Comparison of ENCODE assay signal across 1 cellular context in the genomic region with DNA sequence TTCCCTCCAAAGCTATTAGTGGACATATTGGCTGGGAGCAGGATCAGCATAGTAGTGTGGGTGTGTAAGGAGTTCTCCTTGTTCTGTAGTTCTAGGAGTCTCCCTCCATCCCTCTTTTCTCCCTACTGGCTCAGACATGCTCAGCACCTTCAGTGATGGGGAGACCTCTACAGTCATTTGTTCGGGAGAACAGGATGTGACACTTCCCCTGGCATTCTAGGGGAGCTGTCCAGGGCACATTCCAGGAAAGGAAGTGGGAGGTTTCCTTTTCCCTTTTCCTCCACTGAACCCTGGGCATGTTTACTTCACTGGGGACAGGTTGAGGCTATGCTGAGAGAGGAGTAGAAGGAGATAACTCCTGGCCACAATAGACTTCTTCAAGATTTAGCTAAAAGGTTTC.
A peak's percentile ranks its signal among the peaks of the same experiment; 100 is the strongest.
TF ChIP-seq lines count a peak whose summit lies in the region.

No MANE protein-coding gene starts in this region.

TF ChIP-seq in HEK293, 187 proteins besides CTCF, POLR2A, EP300 and RAD21 (continued from another document):
- TF ChIP-seq, protein P1, sequence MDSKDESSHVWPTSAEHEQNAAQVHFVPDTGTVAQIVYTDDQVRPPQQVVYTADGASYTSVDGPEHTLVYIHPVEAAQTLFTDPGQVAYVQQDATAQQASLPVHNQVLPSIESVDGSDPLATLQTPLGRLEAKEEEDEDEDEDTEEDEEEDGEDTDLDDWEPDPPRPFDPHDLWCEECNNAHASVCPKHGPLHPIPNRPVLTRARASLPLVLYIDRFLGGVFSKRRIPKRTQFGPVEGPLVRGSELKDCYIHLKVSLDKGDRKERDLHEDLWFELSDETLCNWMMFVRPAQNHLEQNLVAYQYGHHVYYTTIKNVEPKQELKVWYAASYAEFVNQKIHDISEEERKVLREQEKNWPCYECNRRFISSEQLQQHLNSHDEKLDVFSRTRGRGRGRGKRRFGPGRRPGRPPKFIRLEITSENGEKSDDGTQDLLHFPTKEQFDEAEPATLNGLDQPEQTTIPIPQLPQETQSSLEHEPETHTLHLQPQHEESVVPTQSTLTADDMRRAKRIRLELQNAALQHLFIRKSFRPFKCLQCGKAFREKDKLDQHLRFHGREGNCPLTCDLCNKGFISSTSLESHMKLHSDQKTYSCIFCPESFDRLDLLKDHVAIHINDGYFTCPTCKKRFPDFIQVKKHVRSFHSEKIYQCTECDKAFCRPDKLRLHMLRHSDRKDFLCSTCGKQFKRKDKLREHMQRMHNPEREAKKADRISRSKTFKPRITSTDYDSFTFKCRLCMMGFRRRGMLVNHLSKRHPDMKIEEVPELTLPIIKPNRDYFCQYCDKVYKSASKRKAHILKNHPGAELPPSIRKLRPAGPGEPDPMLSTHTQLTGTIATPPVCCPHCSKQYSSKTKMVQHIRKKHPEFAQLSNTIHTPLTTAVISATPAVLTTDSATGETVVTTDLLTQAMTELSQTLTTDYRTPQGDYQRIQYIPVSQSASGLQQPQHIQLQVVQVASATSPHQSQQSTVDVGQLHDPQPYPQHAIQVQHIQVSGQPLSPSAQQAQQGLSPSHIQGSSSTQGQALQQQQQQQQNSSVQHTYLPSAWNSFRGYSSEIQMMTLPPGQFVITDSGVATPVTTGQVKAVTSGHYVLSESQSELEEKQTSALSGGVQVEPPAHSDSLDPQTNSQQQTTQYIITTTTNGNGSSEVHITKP (tag by site-specific recombination; IDR thresholded peaks at IDR 0.05) = peak; percentile 43; the same call in 1 of the 2 replicates
TF ChIP-seq in HEK293: peak in this region for 2.
